ENCODE assay signal across 12 cellular contexts in genomic region chr7:134298902-134299683, GRCh38. TPM values are rescaled to one million over a fixed set of nuclear protein-coding genes. Genes with fewer than 3 reads are reported as not detected.
DNase-seq lines count a peak whose midpoint lies in the region; ATAC-seq and TF ChIP-seq lines count a peak whose summit lies in the region.
"Had no signal": no experiment of that assay in that cellular context is flagged by ENCODE, and none has a peak within 500 bp of the region (broad histone marks: within the 10 kb centered on the region; RNA-seq: fewer than 3 reads in every experiment).

No MANE protein-coding gene starts in this region.

- in situ Hi-C loops in GM23248 (cut with MboI) = no loop called here

- H3K4me1 ChIP-seq in H9 (ENCODE audit: insufficient read depth, low read length) (no peaks in the 10 kb centered on the region), OCI-LY1 (ENCODE audit: insufficient read depth, low read length, severe bottlenecking) (peaks cover 13% of the 10 kb centered on the region), GM23248 (ENCODE audit: insufficient read depth) (peaks cover 10% of the 10 kb centered on the region; the same call in 1 of the 2 replicates)

- no peaks in the 10 kb centered on the region for H3K23me2 ChIP-seq in H9 (ENCODE audit: insufficient read length, low read depth, low read length, poor library complexity, severe bottlenecking)

- H3K27me3 ChIP-seq in H9 (ENCODE audit: insufficient read depth, low read length) = no peaks in the 10 kb centered on the region
- no peaks in the 10 kb centered on the region for H3K27me3 ChIP-seq in OCI-LY1 (ENCODE audit: insufficient read depth, low read length)
- no peaks in the 10 kb centered on the region for H3K27me3 ChIP-seq in GM23248 (replicated peaks; ENCODE audit: insufficient read depth)

- no peak overlapping the region for H4K91ac ChIP-seq in H9 (ENCODE audit: insufficient read length, low read depth, low read length)

- H3K18ac ChIP-seq in H9 (ENCODE audit: insufficient read length, low read depth, low read length) = no peak overlapping the region

- H3K9me3 ChIP-seq in H9 (ENCODE audit: control insufficient read depth, low read depth, low read length) (no peaks in the 10 kb centered on the region), OCI-LY1 (ENCODE audit: low read length) (no peaks in the 10 kb centered on the region), GM23248 (ENCODE audit: low read depth) (no peaks in the 10 kb centered on the region)

- H2BK120ac ChIP-seq in H9 (ENCODE audit: low read depth, low read length, poor library complexity, severe bottlenecking) = no peak overlapping the region

- H3K4me1 Mint-ChIP-seq in H9 = peaks cover 8% of the 10 kb centered on the region in 2 experiments

- no peaks in the 10 kb centered on the region for H3K27me3 Mint-ChIP-seq in H9 (ENCODE audit: low read depth)
- H3K27me3 Mint-ChIP-seq: naive B cell had no signal

- H3K4me3 ChIP-seq in OCI-LY1 (ENCODE audit: low read depth, low read length, poor library complexity, severe bottlenecking) (no peak overlapping the region), GM23248 (no peak overlapping the region)

- H3K27ac Mint-ChIP-seq in H9 = peak overlapping the region; percentile 24 to 44 (median 33); a peak in 5 of 7 replicates
- H3K27ac Mint-ChIP-seq: activated T-helper 1 cell treated with anti-CD3 and anti-CD28 coated beads, Interleukin-12 subunit alpha, Interleukin-12 subunit beta, Interleukin-2, Interleukin-4 antibody, amounts not matched to agents 30 ng/mL and 10 ng/mL and 1 ng/mL, durations not matched to agents 14 hours and 24 hours and 36 hours had no signal

- no peak overlapping the region for H2BK20ac ChIP-seq in H9 (ENCODE audit: low read depth, low read length, poor library complexity, severe bottlenecking)

- H4K5ac ChIP-seq in H9 (ENCODE audit: insufficient read length, low read depth, low read length) = no peak overlapping the region

- TF ChIP-seq CTCF in H9 (conservative IDR thresholded peaks at IDR 0.05) (no peak), OCI-LY1 (IDR thresholded peaks at IDR 0.05; ENCODE audit: low read length) (no peak)

- H3T11ph ChIP-seq in H9 (ENCODE audit: low read length) = no peak overlapping the region

- H3F3A ChIP-seq in OCI-LY1 (ENCODE audit: insufficient read depth, low read length) (0 out of 2 replicates have a peak, but pooled peaks cover 4% of the 10 kb centered on the region), GM23248 (ENCODE audit: insufficient read depth) (0 out of 2 replicates have a peak, but pooled peaks cover 5% of the 10 kb centered on the region)

- peaks cover 99% of the 10 kb centered on the region for H3K36me3 ChIP-seq in OCI-LY1 (ENCODE audit: insufficient read depth, low read length)
- peaks cover 51% of the 10 kb centered on the region for H3K36me3 ChIP-seq in GM23248 (ENCODE audit: low read depth)

- no peak overlapping the region for H2BK15ac ChIP-seq in H9 (ENCODE audit: low read depth, low read length)

- no peak overlapping the region for H3K14ac ChIP-seq in H9 (ENCODE audit: insufficient read depth, low read length)

- DNase-seq in AG08396 (ENCODE audit: low spot score) = peak; percentile 62
- DNase-seq in H9 = no peak
- DNase-seq in iris pigment epithelial cell (ENCODE audit: low read depth) = peak; percentile 68
- DNase-seq in iPS-NIHi11 (ENCODE audit: low spot score) = no peak
- DNase-seq in NCI-H1436 (lab: John Stamatoyannopoulos, UW) = no peak
- DNase-seq in GM23248 = no peak
- DNase-seq: naive B cell, NCI-H1930, T-helper 2 cell had no signal

- H4K20me1 ChIP-seq in H9 (ENCODE audit: control insufficient read depth, insufficient read depth, insufficient read length) (no peaks in the 10 kb centered on the region), OCI-LY1 (ENCODE audit: insufficient read depth, low read length) (no peaks in the 10 kb centered on the region), GM23248 (ENCODE audit: insufficient read depth) (no peaks in the 10 kb centered on the region)

- ATAC-seq in GM18519 (IDR thresholded peaks at IDR 0.05; ENCODE audit: low FRiP score, unreplicated experiment) = no peak

- H4K8ac ChIP-seq in H9 (replicated peaks; ENCODE audit: insufficient read length, low read depth, low read length) = no peak overlapping the region

- WGBS in H9 (ENCODE audit: extremely low coverage, insufficient read length, low lambda C conversion rate) = no CpG with 5 or more reads among the region's 10 CpGs
- 81 to 82% methylated on average over 10 of the region's 10 CpGs for WGBS in GM23248 (ENCODE audit: low coverage in 1 of 2, low lambda C conversion rate in 2 of 2, missing lambda C conversion rate in 2 of 2), 2 experiments

- no peak overlapping the region for H3K27ac ChIP-seq in H9 (ENCODE audit: insufficient read length, low read depth, low read length)
- peak overlapping the region; percentile 32 for H3K27ac ChIP-seq in OCI-LY1 (ENCODE audit: low read depth, low read length, poor library complexity, severe bottlenecking)
- H3K27ac ChIP-seq in GM23248 = no peak overlapping the region

- H3K36me3 Mint-ChIP-seq in H9 (ENCODE audit: insufficient read depth in 1 of 3, low read depth in 3 of 3) = peaks cover 21 to 71% (median 55%) of the 10 kb centered on the region in 3 experiments; a peak in 6 of 7 replicates

- H3K79me2 ChIP-seq in H9 (ENCODE audit: insufficient read depth, low read length) (no peaks in the 10 kb centered on the region), OCI-LY1 (ENCODE audit: insufficient read depth, low read length) (no peaks in the 10 kb centered on the region), GM23248 (ENCODE audit: insufficient read depth) (no peaks in the 10 kb centered on the region)

- H3K4me2 ChIP-seq in H9 (ENCODE audit: insufficient read depth, insufficient read length, low read length) (no peak overlapping the region), OCI-LY1 (ENCODE audit: low read length) (no peak overlapping the region), GM23248 (ENCODE audit: unreplicated experiment) (no peak overlapping the region)

- H2BK5ac ChIP-seq in H9 (ENCODE audit: insufficient read length, low read length) = no peak overlapping the region

- H3K4ac ChIP-seq in H9 (ENCODE audit: low read depth, low read length) = no peak overlapping the region

- H3K23ac ChIP-seq in H9 (ENCODE audit: insufficient read length, low read depth, low read length) = no peak overlapping the region

- H3K79me1 ChIP-seq in H9 (ENCODE audit: insufficient read depth, low read depth, low read length, poor library complexity, severe bottlenecking) = no peaks in the 10 kb centered on the region

- H2AFZ ChIP-seq in H9 (ENCODE audit: low read length) = no peak overlapping the region
- no peak overlapping the region for H2AFZ ChIP-seq in OCI-LY1 (ENCODE audit: low read length)
- H2AFZ ChIP-seq in GM23248 = no peak overlapping the region

- H2AK5ac ChIP-seq in H9 (ENCODE audit: insufficient read length, low read length) = no peak overlapping the region

- no peaks in the 10 kb centered on the region for H3K9me3 Mint-ChIP-seq in H9
- H3K9me3 Mint-ChIP-seq: activated T-helper 1 cell treated with anti-CD3 and anti-CD28 coated beads, Interleukin-12 subunit alpha, Interleukin-12 subunit beta, Interleukin-2, Interleukin-4 antibody, amounts not matched to agents 30 ng/mL and 10 ng/mL and 1 ng/mL, durations not matched to agents 14 hours and 24 hours and 36 hours; naive B cell had no signal

- H3K9ac ChIP-seq in H9 (ENCODE audit: extremely low read depth, insufficient read length, low read length) (no peak overlapping the region), OCI-LY1 (ENCODE audit: low read length) (no peak overlapping the region), GM23248 (no peak overlapping the region)

- no peak overlapping the region for H3K4me3 Mint-ChIP-seq in H9
- H3K4me3 Mint-ChIP-seq: activated T-helper 1 cell treated with anti-CD3 and anti-CD28 coated beads, Interleukin-12 subunit alpha, Interleukin-12 subunit beta, Interleukin-2, Interleukin-4 antibody, amounts not matched to agents 30 ng/mL and 10 ng/mL and 1 ng/mL, durations not matched to agents 14 hours and 24 hours and 36 hours; naive B cell had no signal

- H3K56ac ChIP-seq in H9 (ENCODE audit: insufficient read length, low read depth, low read length) = no peak overlapping the region

- no peak overlapping the region for H2BK12ac ChIP-seq in H9 (ENCODE audit: insufficient read length, low read depth, low read length)

- H3K9me2 ChIP-seq in OCI-LY1 (ENCODE audit: low read depth, low read length) = no peaks in the 10 kb centered on the region
- H3K9me2 ChIP-seq in GM23248 (ENCODE audit: insufficient read depth) = no peaks in the 10 kb centered on the region

RNA-seq across cellular contexts. Expression of gene SLC35B4, which starts 17.6 kb away (rescaled TPM):
- total RNA-seq in H9 (2021) = 33.1 and 33.4 TPM in 2 replicates
- 12.9 and 15.6 TPM in 2 replicates for total RNA-seq in GM23248 (2014; rRNA removed; shearing (Covaris generic))
- polyA plus RNA-seq in GM23248 (2016; fragmentation: Nextera tagmentation; extraction: Ambion mirVana) = 22.2 and 25.7 TPM in 2 replicates

Comparison
In these comparisons a context has a peak if more than half of its experiments do, and no peak if none do; other contexts are left out.
1. DNase-seq: peak in AG08396 (single experiment) and iris pigment epithelial cell (single experiment); none in H9 (single experiment), iPS-NIHi11 (single experiment), NCI-H1436 (single experiment) and GM23248 (single experiment).